1 cellular context compared by ENCODE assay signal in genomic region chr21:46022551-46023107, GRCh38.
A peak's percentile ranks its signal among the peaks of the same experiment; 100 is the strongest.
TF ChIP-seq lines count a peak whose summit lies in the region.

No MANE protein-coding gene starts in this region.

TF ChIP-seq in K562, 482 proteins besides CTCF, POLR2A, EP300 and RAD21 (continued from another document and continues in another):
- TF ChIP-seq MGA (IDR thresholded peaks at IDR 0.05) (peak; percentile 94), MBD2 (IDR thresholded peaks at IDR 0.05; ENCODE audit: borderline replicate concordance, low read depth) (peak; percentile 49; the same call in 1 of the 2 replicates), EHMT2 (IDR thresholded peaks at IDR 0.05) (peak; percentile 6; the same call in 1 of the 2 replicates), ZFP36 (IDR thresholded peaks at IDR 0.05; ENCODE audit: low read depth, low read length, partially characterized antibody) (no peak), TAF7 (tag; IDR thresholded peaks at IDR 0.05) (peak; percentile 92), MCM5 (IDR thresholded peaks at IDR 0.05; ENCODE audit: low read depth) (no peak), ARID4B (CRISPR knock-in tag; IDR thresholded peaks at IDR 0.05) (no peak), XRCC4 (IDR thresholded peaks at IDR 0.05; ENCODE audit: extremely low read depth, insufficient read depth, insufficient read length) (no peak), RBM25 (IDR thresholded peaks at IDR 0.05; ENCODE audit: low read depth, low read length, severe bottlenecking) (peak; percentile 61), HNRNPK (IDR thresholded peaks at IDR 0.05; ENCODE audit: low read depth, low read length, poor library complexity, severe bottlenecking) (no peak), USF2 (CRISPR knock-in tag; IDR thresholded peaks at IDR 0.05) (peak; percentile 100), EP400 (IDR thresholded peaks at IDR 0.05) (peak; percentile 35; the same call in 1 of the 2 replicates), ZFX (CRISPR knock-in tag; IDR thresholded peaks at IDR 0.05) (peak; percentile 32), NCOA2 (IDR thresholded peaks at IDR 0.05; ENCODE audit: partially characterized antibody in 2 of 2) (no peak), CTCFL (IDR thresholded peaks at IDR 0.05; ENCODE audit: borderline replicate concordance, insufficient read depth, low read depth, low read length, poor library complexity, severe bottlenecking) (peak; percentile 56), ZNF12 (CRISPR knock-in tag; IDR thresholded peaks at IDR 0.05) (no peak), ATF1 (CRISPR knock-in tag; IDR thresholded peaks at IDR 0.05) (no peak), ATF1 (tag; IDR thresholded peaks at IDR 0.05) (peak; percentile 48; the same call in 1 of the 2 replicates), CXXC5 (CRISPR knock-in tag; IDR thresholded peaks at IDR 0.05) (peak; percentile 35; the same call in 1 of the 2 replicates), PPARD (CRISPR knock-in tag; IDR thresholded peaks at IDR 0.05) (no peak), RAD51 (IDR thresholded peaks at IDR 0.05; ENCODE audit: borderline replicate concordance, low read depth) (peak; percentile 96)
- TF ChIP-seq, protein P1, sequence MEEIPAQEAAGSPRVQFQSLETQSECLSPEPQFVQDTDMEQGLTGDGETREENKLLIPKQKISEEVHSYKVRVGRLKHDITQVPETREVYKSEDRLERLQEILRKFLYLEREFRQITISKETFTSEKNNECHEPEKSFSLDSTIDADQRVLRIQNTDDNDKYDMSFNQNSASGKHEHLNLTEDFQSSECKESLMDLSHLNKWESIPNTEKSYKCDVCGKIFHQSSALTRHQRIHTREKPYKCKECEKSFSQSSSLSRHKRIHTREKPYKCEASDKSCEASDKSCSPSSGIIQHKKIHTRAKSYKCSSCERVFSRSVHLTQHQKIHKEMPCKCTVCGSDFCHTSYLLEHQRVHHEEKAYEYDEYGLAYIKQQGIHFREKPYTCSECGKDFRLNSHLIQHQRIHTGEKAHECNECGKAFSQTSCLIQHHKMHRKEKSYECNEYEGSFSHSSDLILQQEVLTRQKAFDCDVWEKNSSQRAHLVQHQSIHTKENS (CRISPR knock-in tag; IDR thresholded peaks at IDR 0.05) = no peak
- TF ChIP-seq, protein P2, sequence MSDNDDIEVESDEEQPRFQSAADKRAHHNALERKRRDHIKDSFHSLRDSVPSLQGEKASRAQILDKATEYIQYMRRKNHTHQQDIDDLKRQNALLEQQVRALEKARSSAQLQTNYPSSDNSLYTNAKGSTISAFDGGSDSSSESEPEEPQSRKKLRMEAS (CRISPR knock-in tag; IDR thresholded peaks at IDR 0.05) = peak; percentile 55; the same call in 1 of the 2 replicates
- TF ChIP-seq, protein P3, sequence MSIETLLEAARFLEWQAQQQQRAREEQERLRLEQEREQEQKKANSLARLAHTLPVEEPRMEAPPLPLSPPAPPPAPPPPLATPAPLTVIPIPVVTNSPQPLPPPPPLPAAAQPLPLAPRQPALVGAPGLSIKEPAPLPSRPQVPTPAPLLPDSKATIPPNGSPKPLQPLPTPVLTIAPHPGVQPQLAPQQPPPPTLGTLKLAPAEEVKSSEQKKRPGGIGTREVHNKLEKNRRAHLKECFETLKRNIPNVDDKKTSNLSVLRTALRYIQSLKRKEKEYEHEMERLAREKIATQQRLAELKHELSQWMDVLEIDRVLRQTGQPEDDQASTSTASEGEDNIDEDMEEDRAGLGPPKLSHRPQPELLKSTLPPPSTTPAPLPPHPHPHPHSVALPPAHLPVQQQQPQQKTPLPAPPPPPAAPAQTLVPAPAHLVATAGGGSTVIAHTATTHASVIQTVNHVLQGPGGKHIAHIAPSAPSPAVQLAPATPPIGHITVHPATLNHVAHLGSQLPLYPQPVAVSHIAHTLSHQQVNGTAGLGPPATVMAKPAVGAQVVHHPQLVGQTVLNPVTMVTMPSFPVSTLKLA (conservative IDR thresholded peaks at IDR 0.05) = no peak
- TF ChIP-seq, protein P4, sequence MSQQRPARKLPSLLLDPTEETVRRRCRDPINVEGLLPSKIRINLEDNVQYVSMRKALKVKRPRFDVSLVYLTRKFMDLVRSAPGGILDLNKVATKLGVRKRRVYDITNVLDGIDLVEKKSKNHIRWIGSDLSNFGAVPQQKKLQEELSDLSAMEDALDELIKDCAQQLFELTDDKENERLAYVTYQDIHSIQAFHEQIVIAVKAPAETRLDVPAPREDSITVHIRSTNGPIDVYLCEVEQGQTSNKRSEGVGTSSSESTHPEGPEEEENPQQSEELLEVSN (IDR thresholded peaks at IDR 0.05; ENCODE audit: borderline replicate concordance in 1 of 2, extremely low read depth in 1 of 2, insufficient read depth in 1 of 2, insufficient read length in 1 of 2, low read depth in 1 of 2, low read length in 1 of 2, poor library complexity in 1 of 2, severe bottlenecking in 1 of 2) = peak in 1 of 2 experiments; percentile 19
- TF ChIP-seq, protein P5, sequence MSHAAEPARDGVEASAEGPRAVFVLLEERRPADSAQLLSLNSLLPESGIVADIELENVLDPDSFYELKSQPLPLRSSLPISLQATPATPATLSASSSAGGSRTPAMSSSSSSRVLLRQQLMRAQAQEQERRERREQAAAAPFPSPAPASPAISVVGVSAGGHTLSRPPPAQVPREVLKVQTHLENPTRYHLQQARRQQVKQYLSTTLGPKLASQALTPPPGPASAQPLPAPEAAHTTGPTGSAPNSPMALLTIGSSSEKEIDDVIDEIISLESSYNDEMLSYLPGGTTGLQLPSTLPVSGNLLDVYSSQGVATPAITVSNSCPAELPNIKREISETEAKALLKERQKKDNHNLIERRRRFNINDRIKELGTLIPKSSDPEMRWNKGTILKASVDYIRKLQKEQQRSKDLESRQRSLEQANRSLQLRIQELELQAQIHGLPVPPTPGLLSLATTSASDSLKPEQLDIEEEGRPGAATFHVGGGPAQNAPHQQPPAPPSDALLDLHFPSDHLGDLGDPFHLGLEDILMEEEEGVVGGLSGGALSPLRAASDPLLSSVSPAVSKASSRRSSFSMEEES (CRISPR knock-in tag; IDR thresholded peaks at IDR 0.05) = peak; percentile 73
- TF ChIP-seq, protein P6, sequence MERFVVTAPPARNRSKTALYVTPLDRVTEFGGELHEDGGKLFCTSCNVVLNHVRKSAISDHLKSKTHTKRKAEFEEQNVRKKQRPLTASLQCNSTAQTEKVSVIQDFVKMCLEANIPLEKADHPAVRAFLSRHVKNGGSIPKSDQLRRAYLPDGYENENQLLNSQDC (CRISPR knock-in tag; IDR thresholded peaks at IDR 0.05) = no peak
